Comparison of ENCODE assay signal across 19 cellular contexts in genomic region chr5:91941590-91941989, GRCh38.
"Had no signal": no experiment of that assay in that cellular context is flagged by ENCODE, and none has a peak within 500 bp of the region (broad histone marks: within the 10 kb centered on the region; RNA-seq: fewer than 3 reads in every experiment).

No MANE protein-coding gene starts in this region.

- FAIRE-seq: endothelial cell of umbilical vein, small intestine had no signal

- H3K4me1 Mint-ChIP-seq: endodermal cell had no signal

- H3K27me3 Mint-ChIP-seq: natural killer cell treated with Interleukin-12 subunit alpha and Interleukin-12 subunit beta and Interleukin-15 and Interleukin-18, amount 100 ng/mL, for 72 hours had no signal

- H3K27ac ChIP-seq: coronary artery, foreskin keratinocyte, hepatocyte, right atrium auricular region, stomach, thoracic aorta, transverse colon had no signal

- DNase-seq: effector CD4-positive, alpha-beta T cell; endodermal cell; erythroblast; foreskin keratinocyte; head of caudate nucleus; left colon; midbrain; small intestine; stimulated activated CD4-positive, alpha-beta T cell treated with anti-CD3 and anti-CD28 coated beads, Interleukin-12 subunit alpha, Interleukin-12 subunit beta, amount 100 ng/mL, for 4 hours; stimulated activated naive CD4-positive, alpha-beta T cell; stomach; substantia nigra; transverse colon had no signal

- H3K27me3 ChIP-seq: foreskin keratinocyte, hepatocyte, right atrium auricular region, stomach, transverse colon had no signal

- H3K27ac Mint-ChIP-seq: endodermal cell; natural killer cell treated with Interleukin-12 subunit alpha and Interleukin-12 subunit beta and Interleukin-15 and Interleukin-18, amount 100 ng/mL, for 72 hours had no signal

- ATAC-seq: foreskin keratinocyte; left colon; natural killer cell treated with Interleukin-12 subunit alpha and Interleukin-12 subunit beta and Interleukin-15 and Interleukin-18, amount 100 ng/mL, for 72 hours had no signal

- H3K9me3 Mint-ChIP-seq: endodermal cell had no signal

- H2AFZ ChIP-seq: hepatocyte had no signal

- H3K36me3 Mint-ChIP-seq: natural killer cell treated with Interleukin-12 subunit alpha and Interleukin-12 subunit beta and Interleukin-15 and Interleukin-18, amount 100 ng/mL, for 72 hours had no signal

- H3K4me2 ChIP-seq: hepatocyte had no signal

- H3K79me2 ChIP-seq: hepatocyte had no signal

- H3K36me3 ChIP-seq: right atrium auricular region, stomach, thoracic aorta, transverse colon had no signal

- H3K4me3 Mint-ChIP-seq: endodermal cell; natural killer cell treated with Interleukin-12 subunit alpha and Interleukin-12 subunit beta and Interleukin-15 and Interleukin-18, amount 100 ng/mL, for 72 hours had no signal

- H3K4me3 ChIP-seq: coronary artery, hepatocyte, right atrium auricular region, stomach, thoracic aorta, transverse colon had no signal

- H3K9me3 ChIP-seq: right atrium auricular region, stomach, thoracic aorta, transverse colon had no signal

- H3K4me1 ChIP-seq: foreskin keratinocyte, right atrium auricular region, stomach, transverse colon had no signal
